24 cellular contexts compared by ENCODE assay signal in the genomic region with DNA sequence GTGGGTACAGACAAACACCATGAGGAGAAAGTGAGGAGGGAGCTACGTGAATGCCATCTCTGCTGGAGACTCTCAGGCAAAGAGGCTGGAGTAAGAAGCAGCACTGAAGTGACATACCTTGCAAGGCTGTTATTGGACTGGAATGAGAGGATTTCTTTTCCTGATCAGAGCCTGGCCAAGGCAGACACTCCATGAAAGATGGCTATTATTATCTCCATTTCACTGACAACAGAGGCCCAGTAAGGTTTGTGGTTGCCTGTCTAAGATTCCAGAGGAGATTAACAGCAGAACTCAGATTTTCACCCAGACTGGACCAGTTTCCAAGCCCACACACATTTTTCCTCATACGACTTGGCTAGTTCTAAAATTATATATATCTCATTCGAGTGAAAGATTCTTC.
"Had no signal": no experiment of that assay in that cellular context is flagged by ENCODE, and none has a peak within 500 bp of the region (broad histone marks: within the 10 kb centered on the region; RNA-seq: fewer than 3 reads in every experiment).

No MANE protein-coding gene starts in this region.

- H3K27ac Mint-ChIP-seq: activated CD4-positive, alpha-beta memory T cell treated with anti-CD3 and anti-CD28 coated beads, Interleukin-2, amount 10 ng/mL, durations not matched to agents 7 days and 5 days; activated CD8-positive, alpha-beta memory T cell treated with anti-CD3 and anti-CD28 coated beads, Interleukin-2, amount 10 ng/mL, durations not matched to agents 7 days and 5 days; activated naive CD8-positive, alpha-beta T cell; brain; immature natural killer cell; naive B cell; stimulated activated effector memory CD8-positive, alpha-beta T cell treated with anti-CD3 and anti-CD28 coated beads, Interleukin-12 subunit alpha, Interleukin-12 subunit beta, amount 100 ng/mL, for 72 hours had no signal

- H3K4me3 Mint-ChIP-seq: activated CD4-positive, alpha-beta memory T cell treated with anti-CD3 and anti-CD28 coated beads, Interleukin-2, amount 10 ng/mL, durations not matched to agents 7 days and 5 days; activated CD8-positive, alpha-beta memory T cell treated with anti-CD3 and anti-CD28 coated beads, Interleukin-2, amount 10 ng/mL, durations not matched to agents 7 days and 5 days; activated naive CD8-positive, alpha-beta T cell; brain; central memory CD8-positive, alpha-beta T cell; immature natural killer cell; naive B cell; neural crest cell; stimulated activated effector memory CD8-positive, alpha-beta T cell treated with anti-CD3 and anti-CD28 coated beads, Interleukin-12 subunit alpha, Interleukin-12 subunit beta, amount 100 ng/mL, for 72 hours had no signal

- H3K27me3 ChIP-seq: heart right ventricle had no signal

- H3K36me3 ChIP-seq: heart right ventricle, prostate gland, thoracic aorta had no signal

- H3K27me3 Mint-ChIP-seq: activated CD4-positive, alpha-beta memory T cell treated with anti-CD3 and anti-CD28 coated beads, Interleukin-2, amount 10 ng/mL, durations not matched to agents 7 days and 5 days; activated naive CD8-positive, alpha-beta T cell; brain; central memory CD8-positive, alpha-beta T cell; naive B cell had no signal

- ATAC-seq: activated CD8-positive, alpha-beta memory T cell treated with anti-CD3 and anti-CD28 coated beads, Interleukin-2, amount 10 ng/mL, durations not matched to agents 7 days and 5 days; left ventricle myocardium superior; right cardiac atrium; stimulated activated effector memory CD8-positive, alpha-beta T cell treated with anti-CD3 and anti-CD28 coated beads, Interleukin-12 subunit alpha, Interleukin-12 subunit beta, amount 100 ng/mL, for 72 hours had no signal

- H3K4me3 ChIP-seq: heart right ventricle, prostate gland, skin epidermis, thoracic aorta had no signal

- H3K4me1 Mint-ChIP-seq: activated CD4-positive, alpha-beta memory T cell treated with anti-CD3 and anti-CD28 coated beads, Interleukin-2, amount 10 ng/mL, durations not matched to agents 7 days and 5 days; activated CD8-positive, alpha-beta memory T cell treated with anti-CD3 and anti-CD28 coated beads, Interleukin-2, amount 10 ng/mL, durations not matched to agents 7 days and 5 days; brain; central memory CD8-positive, alpha-beta T cell; immature natural killer cell; naive B cell; neural crest cell; stimulated activated effector memory CD8-positive, alpha-beta T cell treated with anti-CD3 and anti-CD28 coated beads, Interleukin-12 subunit alpha, Interleukin-12 subunit beta, amount 100 ng/mL, for 72 hours had no signal

- H3K36me3 Mint-ChIP-seq: activated CD8-positive, alpha-beta memory T cell treated with anti-CD3 and anti-CD28 coated beads, Interleukin-2, amount 10 ng/mL, durations not matched to agents 7 days and 5 days; activated naive CD8-positive, alpha-beta T cell; brain; immature natural killer cell; naive B cell; stimulated activated effector memory CD8-positive, alpha-beta T cell treated with anti-CD3 and anti-CD28 coated beads, Interleukin-12 subunit alpha, Interleukin-12 subunit beta, amount 100 ng/mL, for 72 hours had no signal

- H3K4me1 ChIP-seq: prostate gland had no signal

- DNase-seq: activated CD4-positive, alpha-beta memory T cell treated with anti-CD3 and anti-CD28 coated beads, Interleukin-2, amount 10 ng/mL, durations not matched to agents 7 days and 5 days; activated CD4-positive, alpha-beta T cell treated with anti-CD3 and anti-CD28 coated beads for 48 hours; activated CD4-positive, CD25-positive, alpha-beta regulatory T cell; activated CD8-positive, alpha-beta memory T cell treated with anti-CD3 and anti-CD28 coated beads, Interleukin-2, amount 10 ng/mL, durations not matched to agents 7 days and 5 days; amygdala; cortex of kidney; effector CD4-positive, alpha-beta T cell; heart right ventricle; immature natural killer cell; left ventricle myocardium superior; naive B cell; right cardiac atrium; stimulated activated CD4-positive, alpha-beta T cell treated with anti-CD3 and anti-CD28 coated beads, Interleukin-15, amount 100 ng/mL, for 24 hours; stimulated activated CD4-positive, alpha-beta T cell treated with anti-CD3 and anti-CD28 coated beads, Interleukin-4, amount 100 ng/mL, for 24 hours; T-helper 1 cell; T-helper 9 cell had no signal

- H3K27ac ChIP-seq: heart right ventricle, prostate gland, skin epidermis, thoracic aorta had no signal

- H3K9me3 Mint-ChIP-seq: activated CD4-positive, alpha-beta memory T cell treated with anti-CD3 and anti-CD28 coated beads, Interleukin-2, amount 10 ng/mL, durations not matched to agents 7 days and 5 days; central memory CD8-positive, alpha-beta T cell; immature natural killer cell; stimulated activated effector memory CD8-positive, alpha-beta T cell treated with anti-CD3 and anti-CD28 coated beads, Interleukin-12 subunit alpha, Interleukin-12 subunit beta, amount 100 ng/mL, for 72 hours had no signal

- H3K9me3 ChIP-seq: prostate gland, thoracic aorta had no signal
